In the genomic region with DNA sequence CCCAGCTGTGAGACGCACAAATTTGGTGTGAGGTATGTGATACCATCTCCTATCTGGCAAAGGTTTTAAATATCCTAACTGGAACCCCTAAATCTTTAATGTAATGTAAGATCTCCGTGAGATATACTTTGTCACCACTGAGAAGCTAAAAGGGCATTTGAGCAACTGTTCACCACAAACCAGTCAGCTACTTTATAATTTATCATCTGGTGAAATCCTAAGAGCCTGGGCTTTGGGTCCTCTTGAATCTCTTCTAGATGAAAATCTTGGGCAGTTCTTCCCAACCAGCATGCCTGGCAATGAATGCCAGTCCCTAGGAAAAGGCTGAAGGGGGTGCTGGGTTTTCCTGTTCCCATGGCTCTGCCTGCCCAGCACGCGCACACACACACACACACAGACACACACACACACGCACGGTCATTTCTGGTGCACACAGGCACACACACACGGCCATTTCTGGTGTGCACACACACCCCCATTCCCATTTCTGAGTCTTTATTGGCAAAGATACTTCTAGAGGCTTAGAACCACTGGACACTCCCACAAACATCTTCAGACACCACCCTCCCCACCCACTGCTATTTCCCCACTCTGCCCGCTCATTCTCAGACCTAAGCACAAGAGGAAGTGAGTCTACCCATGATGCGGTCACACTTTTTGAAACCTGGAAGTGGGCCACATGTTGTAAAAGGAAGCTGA, we compare ENCODE assay signal across 1 cellular context.
TF ChIP-seq lines count a peak whose summit lies in the region.

No MANE protein-coding gene starts in this region.

TF ChIP-seq in GM12878, 131 proteins besides CTCF, POLR2A, EP300 and RAD21 (continued from another document and continues in another):
- TF ChIP-seq STAT1 (conservative IDR thresholded peaks at IDR 0.05): no peak
- no peak for TF ChIP-seq MYC (IDR thresholded peaks at IDR 0.05; ENCODE audit: insufficient read depth, insufficient read length, insufficient replicate concordance, low read length, severe bottlenecking)
- peak; percentile 58; the same call in 1 of the 2 replicates for TF ChIP-seq JUNB (IDR thresholded peaks at IDR 0.05)
- TF ChIP-seq MTA3 (IDR thresholded peaks at IDR 0.05; ENCODE audit: borderline replicate concordance, low read length): peak; percentile 98; the same call in 1 of the 2 replicates
- TF ChIP-seq, protein P1, sequence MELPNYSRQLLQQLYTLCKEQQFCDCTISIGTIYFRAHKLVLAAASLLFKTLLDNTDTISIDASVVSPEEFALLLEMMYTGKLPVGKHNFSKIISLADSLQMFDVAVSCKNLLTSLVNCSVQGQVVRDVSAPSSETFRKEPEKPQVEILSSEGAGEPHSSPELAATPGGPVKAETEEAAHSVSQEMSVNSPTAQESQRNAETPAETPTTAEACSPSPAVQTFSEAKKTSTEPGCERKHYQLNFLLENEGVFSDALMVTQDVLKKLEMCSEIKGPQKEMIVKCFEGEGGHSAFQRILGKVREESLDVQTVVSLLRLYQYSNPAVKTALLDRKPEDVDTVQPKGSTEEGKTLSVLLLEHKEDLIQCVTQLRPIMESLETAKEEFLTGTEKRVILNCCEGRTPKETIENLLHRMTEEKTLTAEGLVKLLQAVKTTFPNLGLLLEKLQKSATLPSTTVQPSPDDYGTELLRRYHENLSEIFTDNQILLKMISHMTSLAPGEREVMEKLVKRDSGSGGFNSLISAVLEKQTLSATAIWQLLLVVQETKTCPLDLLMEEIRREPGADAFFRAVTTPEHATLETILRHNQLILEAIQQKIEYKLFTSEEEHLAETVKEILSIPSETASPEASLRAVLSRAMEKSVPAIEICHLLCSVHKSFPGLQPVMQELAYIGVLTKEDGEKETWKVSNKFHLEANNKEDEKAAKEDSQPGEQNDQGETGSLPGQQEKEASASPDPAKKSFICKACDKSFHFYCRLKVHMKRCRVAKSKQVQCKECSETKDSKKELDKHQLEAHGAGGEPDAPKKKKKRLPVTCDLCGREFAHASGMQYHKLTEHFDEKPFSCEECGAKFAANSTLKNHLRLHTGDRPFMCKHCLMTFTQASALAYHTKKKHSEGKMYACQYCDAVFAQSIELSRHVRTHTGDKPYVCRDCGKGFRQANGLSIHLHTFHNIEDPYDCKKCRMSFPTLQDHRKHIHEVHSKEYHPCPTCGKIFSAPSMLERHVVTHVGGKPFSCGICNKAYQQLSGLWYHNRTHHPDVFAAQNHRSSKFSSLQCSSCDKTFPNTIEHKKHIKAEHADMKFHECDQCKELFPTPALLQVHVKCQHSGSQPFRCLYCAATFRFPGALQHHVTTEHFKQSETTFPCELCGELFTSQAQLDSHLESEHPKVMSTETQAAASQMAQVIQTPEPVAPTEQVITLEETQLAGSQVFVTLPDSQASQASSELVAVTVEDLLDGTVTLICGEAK (IDR thresholded peaks at IDR 0.05; ENCODE audit: borderline replicate concordance): peak; percentile 35; the same call in 1 of the 2 replicates
- peak; percentile 97 for TF ChIP-seq RUNX3 (IDR thresholded peaks at IDR 0.05; ENCODE audit: low read length)
- no peak; the same call in none of the 2 replicates for TF ChIP-seq HDGF (IDR thresholded peaks at IDR 0.05)
- peak; percentile 93 for TF ChIP-seq ATF7 (IDR thresholded peaks at IDR 0.05; ENCODE audit: low read depth)
- TF ChIP-seq, protein P2, sequence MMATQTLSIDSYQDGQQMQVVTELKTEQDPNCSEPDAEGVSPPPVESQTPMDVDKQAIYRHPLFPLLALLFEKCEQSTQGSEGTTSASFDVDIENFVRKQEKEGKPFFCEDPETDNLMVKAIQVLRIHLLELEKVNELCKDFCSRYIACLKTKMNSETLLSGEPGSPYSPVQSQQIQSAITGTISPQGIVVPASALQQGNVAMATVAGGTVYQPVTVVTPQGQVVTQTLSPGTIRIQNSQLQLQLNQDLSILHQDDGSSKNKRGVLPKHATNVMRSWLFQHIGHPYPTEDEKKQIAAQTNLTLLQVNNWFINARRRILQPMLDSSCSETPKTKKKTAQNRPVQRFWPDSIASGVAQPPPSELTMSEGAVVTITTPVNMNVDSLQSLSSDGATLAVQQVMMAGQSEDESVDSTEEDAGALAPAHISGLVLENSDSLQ (IDR thresholded peaks at IDR 0.05): no peak
- peak; percentile 97 for TF ChIP-seq EED (IDR thresholded peaks at IDR 0.05; ENCODE audit: low read depth)
- TF ChIP-seq TCF12 (IDR thresholded peaks at IDR 0.05; ENCODE audit: low read depth, low read length): peak; percentile 72; the same call in 1 of the 2 replicates
- no peak for TF ChIP-seq RFX5 (IDR thresholded peaks at IDR 0.05; ENCODE audit: low read depth, low read length)
- no peak for TF ChIP-seq ZNF384 (IDR thresholded peaks at IDR 0.05; ENCODE audit: borderline replicate concordance, low read depth, low read length)
- TF ChIP-seq PAX5 (IDR thresholded peaks at IDR 0.05; ENCODE audit: borderline replicate concordance, low read depth, low read length): peak; percentile 86
- no peak for TF ChIP-seq NR2F1 (conservative IDR thresholded peaks at IDR 0.05)
- TF ChIP-seq ESRRA (IDR thresholded peaks at IDR 0.05; ENCODE audit: low read length): no peak
- no peak for TF ChIP-seq ASH2L (IDR thresholded peaks at IDR 0.05; ENCODE audit: borderline replicate concordance, low read depth)
- TF ChIP-seq, protein P3, sequence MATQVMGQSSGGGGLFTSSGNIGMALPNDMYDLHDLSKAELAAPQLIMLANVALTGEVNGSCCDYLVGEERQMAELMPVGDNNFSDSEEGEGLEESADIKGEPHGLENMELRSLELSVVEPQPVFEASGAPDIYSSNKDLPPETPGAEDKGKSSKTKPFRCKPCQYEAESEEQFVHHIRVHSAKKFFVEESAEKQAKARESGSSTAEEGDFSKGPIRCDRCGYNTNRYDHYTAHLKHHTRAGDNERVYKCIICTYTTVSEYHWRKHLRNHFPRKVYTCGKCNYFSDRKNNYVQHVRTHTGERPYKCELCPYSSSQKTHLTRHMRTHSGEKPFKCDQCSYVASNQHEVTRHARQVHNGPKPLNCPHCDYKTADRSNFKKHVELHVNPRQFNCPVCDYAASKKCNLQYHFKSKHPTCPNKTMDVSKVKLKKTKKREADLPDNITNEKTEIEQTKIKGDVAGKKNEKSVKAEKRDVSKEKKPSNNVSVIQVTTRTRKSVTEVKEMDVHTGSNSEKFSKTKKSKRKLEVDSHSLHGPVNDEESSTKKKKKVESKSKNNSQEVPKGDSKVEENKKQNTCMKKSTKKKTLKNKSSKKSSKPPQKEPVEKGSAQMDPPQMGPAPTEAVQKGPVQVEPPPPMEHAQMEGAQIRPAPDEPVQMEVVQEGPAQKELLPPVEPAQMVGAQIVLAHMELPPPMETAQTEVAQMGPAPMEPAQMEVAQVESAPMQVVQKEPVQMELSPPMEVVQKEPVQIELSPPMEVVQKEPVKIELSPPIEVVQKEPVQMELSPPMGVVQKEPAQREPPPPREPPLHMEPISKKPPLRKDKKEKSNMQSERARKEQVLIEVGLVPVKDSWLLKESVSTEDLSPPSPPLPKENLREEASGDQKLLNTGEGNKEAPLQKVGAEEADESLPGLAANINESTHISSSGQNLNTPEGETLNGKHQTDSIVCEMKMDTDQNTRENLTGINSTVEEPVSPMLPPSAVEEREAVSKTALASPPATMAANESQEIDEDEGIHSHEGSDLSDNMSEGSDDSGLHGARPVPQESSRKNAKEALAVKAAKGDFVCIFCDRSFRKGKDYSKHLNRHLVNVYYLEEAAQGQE (IDR thresholded peaks at IDR 0.05; ENCODE audit: low read depth, low read length): no peak
- TF ChIP-seq, protein P4, sequence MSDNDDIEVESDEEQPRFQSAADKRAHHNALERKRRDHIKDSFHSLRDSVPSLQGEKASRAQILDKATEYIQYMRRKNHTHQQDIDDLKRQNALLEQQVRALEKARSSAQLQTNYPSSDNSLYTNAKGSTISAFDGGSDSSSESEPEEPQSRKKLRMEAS (IDR thresholded peaks at IDR 0.05; ENCODE audit: low read depth, low read length): 0 out of 2 replicates have a peak, but pooled peaks have one; percentile 33
- no peak for TF ChIP-seq ZNF274 (IDR thresholded peaks at IDR 0.05; ENCODE audit: insufficient read depth, insufficient read length)
- TF ChIP-seq, protein P5, sequence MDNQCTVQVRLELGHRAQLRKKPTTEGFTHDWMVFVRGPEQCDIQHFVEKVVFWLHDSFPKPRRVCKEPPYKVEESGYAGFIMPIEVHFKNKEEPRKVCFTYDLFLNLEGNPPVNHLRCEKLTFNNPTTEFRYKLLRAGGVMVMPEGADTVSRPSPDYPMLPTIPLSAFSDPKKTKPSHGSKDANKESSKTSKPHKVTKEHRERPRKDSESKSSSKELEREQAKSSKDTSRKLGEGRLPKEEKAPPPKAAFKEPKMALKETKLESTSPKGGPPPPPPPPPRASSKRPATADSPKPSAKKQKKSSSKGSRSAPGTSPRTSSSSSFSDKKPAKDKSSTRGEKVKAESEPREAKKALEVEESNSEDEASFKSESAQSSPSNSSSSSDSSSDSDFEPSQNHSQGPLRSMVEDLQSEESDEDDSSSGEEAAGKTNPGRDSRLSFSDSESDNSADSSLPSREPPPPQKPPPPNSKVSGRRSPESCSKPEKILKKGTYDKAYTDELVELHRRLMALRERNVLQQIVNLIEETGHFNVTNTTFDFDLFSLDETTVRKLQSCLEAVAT (IDR thresholded peaks at IDR 0.05): peak; percentile 78; the same call in 1 of the 2 replicates
- TF ChIP-seq, protein P6, sequence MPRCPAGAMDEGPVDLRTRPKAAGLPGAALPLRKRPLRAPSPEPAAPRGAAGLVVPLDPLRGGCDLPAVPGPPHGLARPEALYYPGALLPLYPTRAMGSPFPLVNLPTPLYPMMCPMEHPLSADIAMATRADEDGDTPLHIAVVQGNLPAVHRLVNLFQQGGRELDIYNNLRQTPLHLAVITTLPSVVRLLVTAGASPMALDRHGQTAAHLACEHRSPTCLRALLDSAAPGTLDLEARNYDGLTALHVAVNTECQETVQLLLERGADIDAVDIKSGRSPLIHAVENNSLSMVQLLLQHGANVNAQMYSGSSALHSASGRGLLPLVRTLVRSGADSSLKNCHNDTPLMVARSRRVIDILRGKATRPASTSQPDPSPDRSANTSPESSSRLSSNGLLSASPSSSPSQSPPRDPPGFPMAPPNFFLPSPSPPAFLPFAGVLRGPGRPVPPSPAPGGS (IDR thresholded peaks at IDR 0.05; ENCODE audit: borderline replicate concordance, insufficient read depth, low read depth, low read length, poor library complexity, severe bottlenecking): peak; percentile 83
- no peak for TF ChIP-seq KAT2A (conservative IDR thresholded peaks at IDR 0.05; ENCODE audit: control insufficient read depth, low read depth, low read length)
- TF ChIP-seq FOXK2 (IDR thresholded peaks at IDR 0.05): no peak
- no peak for TF ChIP-seq SMAD1 (IDR thresholded peaks at IDR 0.05; ENCODE audit: low read depth, partially characterized antibody)
- peak; percentile 52 for TF ChIP-seq MEF2B (IDR thresholded peaks at IDR 0.05; ENCODE audit: partially characterized antibody, poor library complexity, severe bottlenecking)
- TF ChIP-seq HDAC2 (IDR thresholded peaks at IDR 0.05): no peak
- TF ChIP-seq NFIC (IDR thresholded peaks at IDR 0.05; ENCODE audit: low read depth, low read length): peak; percentile 88
- TF ChIP-seq EGR1 (IDR thresholded peaks at IDR 0.05; ENCODE audit: borderline replicate concordance in 1 of 2, low read depth in 2 of 2, low read length in 2 of 2): peak in 1 of 2 experiments; percentile 79; a peak in 2 of 3 replicates
- peak; percentile 60 for TF ChIP-seq GATAD2B (conservative IDR thresholded peaks at IDR 0.05; ENCODE audit: low read depth)
- no peak for TF ChIP-seq HDAC6 (IDR thresholded peaks at IDR 0.05; ENCODE audit: unreplicated experiment)
- TF ChIP-seq, protein P7, sequence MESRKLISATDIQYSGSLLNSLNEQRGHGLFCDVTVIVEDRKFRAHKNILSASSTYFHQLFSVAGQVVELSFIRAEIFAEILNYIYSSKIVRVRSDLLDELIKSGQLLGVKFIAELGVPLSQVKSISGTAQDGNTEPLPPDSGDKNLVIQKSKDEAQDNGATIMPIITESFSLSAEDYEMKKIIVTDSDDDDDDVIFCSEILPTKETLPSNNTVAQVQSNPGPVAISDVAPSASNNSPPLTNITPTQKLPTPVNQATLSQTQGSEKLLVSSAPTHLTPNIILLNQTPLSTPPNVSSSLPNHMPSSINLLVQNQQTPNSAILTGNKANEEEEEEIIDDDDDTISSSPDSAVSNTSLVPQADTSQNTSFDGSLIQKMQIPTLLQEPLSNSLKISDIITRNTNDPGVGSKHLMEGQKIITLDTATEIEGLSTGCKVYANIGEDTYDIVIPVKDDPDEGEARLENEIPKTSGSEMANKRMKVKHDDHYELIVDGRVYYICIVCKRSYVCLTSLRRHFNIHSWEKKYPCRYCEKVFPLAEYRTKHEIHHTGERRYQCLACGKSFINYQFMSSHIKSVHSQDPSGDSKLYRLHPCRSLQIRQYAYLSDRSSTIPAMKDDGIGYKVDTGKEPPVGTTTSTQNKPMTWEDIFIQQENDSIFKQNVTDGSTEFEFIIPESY (IDR thresholded peaks at IDR 0.05): no peak
- peak; percentile 64; the same call in 1 of the 3 replicates for TF ChIP-seq POU2F2 (IDR thresholded peaks at IDR 0.05; ENCODE audit: borderline replicate concordance, low read depth, low read length)
- TF ChIP-seq CEBPB (IDR thresholded peaks at IDR 0.05; ENCODE audit: borderline replicate concordance in 1 of 2, low read depth in 2 of 2, low read length in 2 of 2): no peak
- no peak for TF ChIP-seq NFYA (IDR thresholded peaks at IDR 0.05; ENCODE audit: borderline replicate concordance, low read depth, low read length)
- no peak for TF ChIP-seq SMAD5 (IDR thresholded peaks at IDR 0.05; ENCODE audit: low read depth)
- peak; percentile 75 for TF ChIP-seq BCL11A (IDR thresholded peaks at IDR 0.05; ENCODE audit: low read depth, low read length)
- TF ChIP-seq, protein P8, sequence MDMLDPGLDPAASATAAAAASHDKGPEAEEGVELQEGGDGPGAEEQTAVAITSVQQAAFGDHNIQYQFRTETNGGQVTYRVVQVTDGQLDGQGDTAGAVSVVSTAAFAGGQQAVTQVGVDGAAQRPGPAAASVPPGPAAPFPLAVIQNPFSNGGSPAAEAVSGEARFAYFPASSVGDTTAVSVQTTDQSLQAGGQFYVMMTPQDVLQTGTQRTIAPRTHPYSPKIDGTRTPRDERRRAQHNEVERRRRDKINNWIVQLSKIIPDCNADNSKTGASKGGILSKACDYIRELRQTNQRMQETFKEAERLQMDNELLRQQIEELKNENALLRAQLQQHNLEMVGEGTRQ (IDR thresholded peaks at IDR 0.05; ENCODE audit: borderline replicate concordance, low read depth, low read length): no peak
- peak; percentile 77; the same call in 1 of the 2 replicates for TF ChIP-seq BACH1 (IDR thresholded peaks at IDR 0.05; ENCODE audit: borderline replicate concordance)
- no peak for TF ChIP-seq ZNF207 (IDR thresholded peaks at IDR 0.05; ENCODE audit: borderline replicate concordance)
- TF ChIP-seq SREBF1 (IDR thresholded peaks at IDR 0.05; ENCODE audit: low read length): no peak
- peak; percentile 65 to 77; a peak in 2 of 4 replicates for TF ChIP-seq BHLHE40 (IDR thresholded peaks at IDR 0.05; ENCODE audit: borderline replicate concordance in 1 of 2, low read depth in 2 of 2, low read length in 1 of 2)
- TF ChIP-seq, protein P9, sequence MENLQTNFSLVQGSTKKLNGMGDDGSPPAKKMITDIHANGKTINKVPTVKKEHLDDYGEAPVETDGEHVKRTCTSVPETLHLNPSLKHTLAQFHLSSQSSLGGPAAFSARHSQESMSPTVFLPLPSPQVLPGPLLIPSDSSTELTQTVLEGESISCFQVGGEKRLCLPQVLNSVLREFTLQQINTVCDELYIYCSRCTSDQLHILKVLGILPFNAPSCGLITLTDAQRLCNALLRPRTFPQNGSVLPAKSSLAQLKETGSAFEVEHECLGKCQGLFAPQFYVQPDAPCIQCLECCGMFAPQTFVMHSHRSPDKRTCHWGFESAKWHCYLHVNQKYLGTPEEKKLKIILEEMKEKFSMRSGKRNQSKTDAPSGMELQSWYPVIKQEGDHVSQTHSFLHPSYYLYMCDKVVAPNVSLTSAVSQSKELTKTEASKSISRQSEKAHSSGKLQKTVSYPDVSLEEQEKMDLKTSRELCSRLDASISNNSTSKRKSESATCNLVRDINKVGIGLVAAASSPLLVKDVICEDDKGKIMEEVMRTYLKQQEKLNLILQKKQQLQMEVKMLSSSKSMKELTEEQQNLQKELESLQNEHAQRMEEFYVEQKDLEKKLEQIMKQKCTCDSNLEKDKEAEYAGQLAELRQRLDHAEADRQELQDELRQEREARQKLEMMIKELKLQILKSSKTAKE (IDR thresholded peaks at IDR 0.05; ENCODE audit: low read depth, poor library complexity, severe bottlenecking): peak; percentile 94
